Comparison of ENCODE assay signal across 24 cellular contexts in the genomic region with DNA sequence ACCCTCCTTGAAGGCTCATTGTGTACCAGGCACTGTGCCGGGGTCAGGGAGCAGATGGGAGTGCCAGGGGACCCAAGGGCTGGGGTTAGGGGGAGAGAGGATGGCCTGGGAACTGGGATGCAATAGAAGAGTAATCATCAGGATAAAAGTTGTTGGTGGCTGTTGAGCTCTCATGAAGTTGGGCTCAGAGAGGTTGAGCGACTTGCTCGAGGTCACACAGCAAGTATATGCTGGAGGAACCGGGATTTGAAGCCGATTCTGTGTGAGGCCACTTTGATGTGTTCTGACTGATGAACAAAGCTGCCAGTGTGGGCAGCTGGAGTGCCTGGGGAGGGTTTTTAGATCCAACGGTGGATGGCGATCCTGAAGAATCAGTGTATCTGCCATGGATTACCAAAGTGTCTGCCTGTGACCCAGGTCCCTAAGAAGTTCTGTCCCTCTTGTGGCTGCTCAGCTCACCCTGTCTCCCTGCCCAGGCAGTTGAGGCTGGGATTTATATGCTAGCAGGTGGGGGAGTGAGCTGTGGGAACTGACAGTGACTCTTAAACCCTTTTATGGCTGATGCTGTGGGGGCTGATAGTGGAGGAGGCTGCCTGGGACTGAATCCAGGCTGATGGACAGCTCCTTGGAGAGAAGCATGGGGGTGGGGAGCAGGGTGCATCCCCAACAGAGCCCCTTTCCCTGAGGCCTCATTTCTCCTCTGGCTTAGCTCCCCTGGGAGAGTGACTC. TPM values are rescaled to one million over a fixed set of nuclear protein-coding genes. Genes with fewer than 3 reads are reported as not detected.
DNase-seq lines count a peak whose midpoint lies in the region; ATAC-seq, FAIRE-seq and TF ChIP-seq lines count a peak whose summit lies in the region.
"Had no signal": no experiment of that assay in that cellular context is flagged by ENCODE, and none has a peak within 500 bp of the region (broad histone marks: within the 10 kb centered on the region; RNA-seq: fewer than 3 reads in every experiment).

No MANE protein-coding gene starts in this region.

- no peak for TF ChIP-seq POLR2A in A549 (IDR thresholded peaks at IDR 0.05; ENCODE audit: low read length)
- no peak for TF ChIP-seq POLR2A in K562 (conservative IDR thresholded peaks at IDR 0.05)

- peak overlapping the region; percentile 84 for H3K27ac Mint-ChIP-seq in CD8-positive, alpha-beta T cell
- H3K27ac Mint-ChIP-seq in naive B cell: peak overlapping the region in 5 of 6 donors; percentile 0 to 89 (median 74)
- H3K27ac Mint-ChIP-seq: activated T-cell treated with anti-CD3 and anti-CD28 coated beads, Interleukin-2, amount 50 U/mL, for 72 hours; brain; H9 had no signal

- TF ChIP-seq CTCF in A549 (IDR thresholded peaks at IDR 0.05) (no peak), K562 (IDR thresholded peaks at IDR 0.05 in 2 of 3, conservative IDR thresholded peaks at IDR 0.05 in 1 of 3; ENCODE audit: insufficient read depth in 2 of 3, low read depth in 1 of 3, low read length in 3 of 3) (no peak)
- no peak for TF ChIP-seq CTCF in CD8-positive, alpha-beta T cell (IDR thresholded peaks at IDR 0.05)

- WGBS in A549 (ENCODE audit: missing lambda C conversion rate): 43% methylated on average over 6 of the region's 7 CpGs
- 26% methylated on average over 7 of the region's 7 CpGs for WGBS in K562 (ENCODE audit: insufficient coverage, low coverage, missing lambda C conversion rate)

- TF ChIP-seq RAD21 in A549 (conservative IDR thresholded peaks at IDR 0.05 in 1 of 2, IDR thresholded peaks at IDR 0.05 in 1 of 2): no peak
- no peak for TF ChIP-seq RAD21 in K562 (CRISPR knock-in tag; conservative IDR thresholded peaks at IDR 0.05 in 1 of 2, IDR thresholded peaks at IDR 0.05 in 1 of 2)

- H3K4me3 ChIP-seq in A549 (no peak overlapping the region), K562 (no peak overlapping the region)
- no peak overlapping the region for H3K4me3 ChIP-seq in CD8-positive, alpha-beta T cell (ENCODE audit: low read depth, low read length)
- H3K4me3 ChIP-seq: colonic mucosa, heart left ventricle, left lung, mucosa of descending colon, right atrium auricular region had no signal

- DNase-seq in A549 (ENCODE audit: low read depth in 1 of 2, low spot score in 1 of 2): no peak
- no peak for DNase-seq in CD8-positive, alpha-beta T cell
- no peak for DNase-seq in K562 (ENCODE audit: extremely low read depth in 1 of 4, low spot score in 3 of 4)
- no peak for DNase-seq in naive B cell
- DNase-seq in NK-92 treated with Interleukin-12 subunit alpha and Interleukin-12 subunit beta, amount 100 ng/mL, for 24 hours (lab: John Stamatoyannopoulos, UW): no peak
- DNase-seq in NCI-H146 treated with DMSO at 0.1 percent for 48 hours (lab: John Stamatoyannopoulos, UW; ENCODE audit: unreplicated experiment): no peak
- DNase-seq: activated CD4-positive, CD25-positive, alpha-beta regulatory T cell; activated T-cell treated with anti-CD3 and anti-CD28 coated beads, Interleukin-2, amount 50 U/mL, for 72 hours; Caco-2; colonic mucosa; H9; heart left ventricle; left lung; NCI-H1417 treated with DMSO at 0.1 percent for 48 hours; NCI-H2171; NCI-H526 treated with DMSO at 0.1 percent for 48 hours; T1000 had no signal

- no peak overlapping the region for H3K27ac ChIP-seq in A549
- no peak overlapping the region for H3K27ac ChIP-seq in CD8-positive, alpha-beta T cell (ENCODE audit: low read depth, low read length)
- H3K27ac ChIP-seq in K562 (ENCODE audit: extremely low read depth, low read depth, low read length): no peak overlapping the region
- H3K27ac ChIP-seq: colonic mucosa, left lung, right atrium auricular region, RWPE1 had no signal

- no peaks in the 10 kb centered on the region for H3K9me1 ChIP-seq in K562 (ENCODE audit: control insufficient read depth, insufficient read depth, low read length)

- 0 out of 2 replicates have a peak, but pooled peaks cover 4% of the 10 kb centered on the region for H4K20me1 ChIP-seq in K562 (replicated peaks; ENCODE audit: control insufficient read depth, insufficient read depth, low read length)

- H3K4me1 ChIP-seq in A549 (no peaks in the 10 kb centered on the region), K562 (replicated peaks in 1 of 2; ENCODE audit: control insufficient read depth in 2 of 2, insufficient read depth in 2 of 2, low read length in 2 of 2) (no peaks in the 10 kb centered on the region)
- peaks cover 58% of the 10 kb centered on the region for H3K4me1 ChIP-seq in CD8-positive, alpha-beta T cell (ENCODE audit: insufficient read depth, low read length)
- H3K4me1 ChIP-seq: Caco-2, colonic mucosa, left lung, right atrium auricular region had no signal

- intact Hi-C loops in CD8-positive, alpha-beta T cell (cut with DNase I, micrococcal nuclease): no loop called here
- intact Hi-C loops in K562 (cut with micrococcal nuclease): loop anchor here (10.0 kb wide), 1 partner anchor 328 kb away; the partner anchor contains the start of gene TRAPPC5

- no peaks in the 10 kb centered on the region for H3K27me3 Mint-ChIP-seq in CD8-positive, alpha-beta T cell (ENCODE audit: low read depth)
- H3K27me3 Mint-ChIP-seq in naive B cell: no peaks in the 10 kb centered on the region

- no TSS peak for BruUV-seq in K562 (replicated peaks; lab: Mats Ljungman, UMichigan)

- POLR2A ChIA-PET in A549 (lab: Yijun Ruan, JAX) (interaction anchor here (1.5 kb wide), 1 partner anchor 258 kb away, joined by 3 read pairs; no protein-coding TSS in a partner anchor), K562 (lab: Yijun Ruan, JAX) (interaction anchor here (0.8 kb wide), 1 partner anchor 11 kb away, joined by 5 read pairs; no protein-coding TSS in a partner anchor)
- POLR2A ChIA-PET in CD8-positive, alpha-beta T cell (lab: Charles Lee): interaction anchor here (1.0 to 2.9 kb wide), 4 partner anchors 8 to 19 kb away, joined by 3 to 13 read pairs (median 3); partner anchors contain the start of gene ARHGEF18

- ATAC-seq in A549 (no peak), K562 (no peak), naive B cell (ENCODE audit: low read depth in 2 of 2) (no peak), GM18519 (IDR thresholded peaks at IDR 0.05; ENCODE audit: low FRiP score, unreplicated experiment) (no peak), HG02970 (IDR thresholded peaks at IDR 0.05; ENCODE audit: low FRiP score, unreplicated experiment) (no peak)
- ATAC-seq in CD8-positive, alpha-beta T cell: no peak
- ATAC-seq: activated T-cell treated with anti-CD3 and anti-CD28 coated beads, Interleukin-2, amount 50 U/mL, for 72 hours; heart left ventricle; left lung; mucosa of descending colon; SK-N-SH treated with all-trans-retinoic acid at 6 μM for 48 hours had no signal

- H3K79me2 ChIP-seq in K562 (ENCODE audit: control insufficient read depth, insufficient read depth, low read length): no peaks in the 10 kb centered on the region

- no peak for TF ChIP-seq EP300 in A549 (IDR thresholded peaks at IDR 0.05)
- no peak for TF ChIP-seq EP300 in K562 (IDR thresholded peaks at IDR 0.05; ENCODE audit: low read length)

- H3K9me3 ChIP-seq in A549 (peaks cover 1% of the 10 kb centered on the region; the same call in 1 of the 3 replicates), K562 (replicated peaks; ENCODE audit: control insufficient read depth, insufficient read depth, low read depth, low read length) (no peaks in the 10 kb centered on the region)
- H3K9me3 ChIP-seq in CD8-positive, alpha-beta T cell (ENCODE audit: low read length): no peaks in the 10 kb centered on the region
- H3K9me3 ChIP-seq: Caco-2, colonic mucosa had no signal

- H3K36me3 Mint-ChIP-seq in CD8-positive, alpha-beta T cell: peaks cover 87% of the 10 kb centered on the region
- H3K36me3 Mint-ChIP-seq in naive B cell: peaks cover 27 to 48% of the 10 kb centered on the region in 2 donors

- no peaks in the 10 kb centered on the region for H3K27me3 ChIP-seq in CD8-positive, alpha-beta T cell (ENCODE audit: insufficient read depth, low read length)
- H3K27me3 ChIP-seq in K562 (ENCODE audit: control insufficient read depth in 2 of 2, insufficient read depth in 2 of 2, low read length in 2 of 2): peaks cover 0 to 17% of the 10 kb centered on the region in 2 experiments; a peak in 2 of 5 replicates
- H3K27me3 ChIP-seq: colonic mucosa, left lung, right atrium auricular region had no signal

- no peak overlapping the region for H3K9ac ChIP-seq in K562 (ENCODE audit: insufficient read depth in 1 of 2, low read depth in 2 of 2, low read length in 2 of 2)

- CTCF ChIA-PET in A549 (lab: Yijun Ruan, JAX): interaction anchor here (0.6 to 1.2 kb wide), 3 partner anchors 27 to 443 kb away, joined by 3 to 6 read pairs (median 3); no protein-coding TSS in a partner anchor
- CTCF ChIA-PET in CD8-positive, alpha-beta T cell (lab: Charles Lee): interaction anchor here (1.1 to 9.7 kb wide), 4 partner anchors 9 to 208 kb away, joined by 3 to 74 read pairs (median 6); no protein-coding TSS in a partner anchor
- CTCF ChIA-PET in K562 (lab: Yijun Ruan, JAX; ENCODE audit: low intra/inter-chr PET ratio): no interaction called here

- no peak overlapping the region for H2AFZ ChIP-seq in K562 (ENCODE audit: low read depth, low read length)

- H3K9me3 Mint-ChIP-seq in CD8-positive, alpha-beta T cell: peaks cover 2% of the 10 kb centered on the region
- H3K9me3 Mint-ChIP-seq in naive B cell: peaks cover 0 to 8% (median 2%) of the 10 kb centered on the region in 7 donors

- in situ Hi-C loops in K562 (cut with MboI): loop anchor here (10.0 kb wide), 2 partner anchors 328 to 448 kb away; partner anchors contain the start of gene TRAPPC5

- H3K4me3 Mint-ChIP-seq in CD8-positive, alpha-beta T cell: peak overlapping the region; percentile 11
- H3K4me3 Mint-ChIP-seq in naive B cell: peak overlapping the region in 7 of 8 donors; percentile 9 to 78 (median 55)
- H3K4me3 Mint-ChIP-seq: activated T-cell treated with anti-CD3 and anti-CD28 coated beads, Interleukin-2, amount 50 U/mL, for 72 hours; brain; H9 had no signal

- peaks cover 28% of the 10 kb centered on the region for H3K36me3 ChIP-seq in CD8-positive, alpha-beta T cell (ENCODE audit: insufficient read depth, low read length)
- H3K36me3 ChIP-seq in K562 (ENCODE audit: control insufficient read depth, insufficient read depth, low read length): no peaks in the 10 kb centered on the region
- H3K36me3 ChIP-seq: colonic mucosa, heart left ventricle, left lung, right atrium auricular region had no signal

- peaks cover 78% of the 10 kb centered on the region for H3K4me1 Mint-ChIP-seq in CD8-positive, alpha-beta T cell (ENCODE audit: low read depth)
- peaks cover 54 to 92% (median 67%) of the 10 kb centered on the region in 3 donors for H3K4me1 Mint-ChIP-seq in naive B cell
- H3K4me1 Mint-ChIP-seq: brain, H9 had no signal

- no peak overlapping the region for H3K4me2 ChIP-seq in A549
- H3K4me2 ChIP-seq in K562 (ENCODE audit: insufficient read depth, low read length): no peak overlapping the region

- FAIRE-seq in A549 (lab: Jason Lieb, UNC) (no peak), K562 (lab: Jason Lieb, UNC) (no peak)

RNA-seq across cellular contexts. Expression of gene ARHGEF18, which starts 8.3 kb away (rescaled TPM):
- polyA plus RNA-seq in A549 (2011; rRNA removed): 5.7 and 7.4 TPM in 2 replicates
- polyA plus RNA-seq in A549 (2012; cell fraction: cytosol; rRNA removed): 8.9 and 12.3 TPM in 2 replicates
- 26.0 and 30.4 TPM in 2 replicates for polyA plus RNA-seq in A549 (2012; cell fraction: nucleus; rRNA removed)
- polyA plus RNA-seq in A549 (2017; fragmentation: RNase III; extraction: RNeasy Plus Mini Kit Qiagen cat#74134 plus additional on column Dnase treatment): 16.8 to 20.7 TPM (median 18.6 TPM) in 3 replicates
- 14.3 and 23.8 TPM in 2 replicates for polyA minus RNA-seq in A549 (2011; rRNA and poly(A)+ RNA removed)
- total RNA-seq in CD8-positive, alpha-beta T cell: 10 to 100 TPM; 78.8 to 81.0 TPM
- total RNA-seq in K562 (2011; cell fraction: chromatin; rRNA removed; ENCODE audit: low replicate concordance): 9.6 and 25.5 TPM in 2 replicates
- 16.8 and 21.5 TPM in 2 replicates for total RNA-seq in K562 (2011; cell fraction: nucleolus; rRNA removed)
- 11.7 and 12.4 TPM in 2 replicates for total RNA-seq in K562 (2011; cell fraction: nucleoplasm; rRNA removed)
- 11.4 and 13.8 TPM in 2 replicates for total RNA-seq in K562 (2014; rRNA removed)
- 0.91 and 2.6 TPM in 2 replicates for total RNA-seq in K562 (2014; rRNA removed; fragmentation: Illumina TruSeq; extraction: Trizol)
- 6.8 and 7.7 TPM in 2 replicates for total RNA-seq in K562 (2015; rRNA removed; fragmentation: Illumina TruSeq; extraction: Trizol)
- 14.9 and 16.5 TPM in 2 replicates for total RNA-seq in K562 (2021)
- 2.8 and 4.0 TPM in 2 replicates for polyA plus RNA-seq in K562 (2011; rRNA removed)
- polyA plus RNA-seq in K562 (2011; cell fraction: cytosol; rRNA removed): 4.3 and 7.7 TPM in 2 replicates
- 9.9 and 16.4 TPM in 2 replicates for polyA plus RNA-seq in K562 (2011; cell fraction: nucleus; rRNA removed)
- 9.8 and 15.1 TPM in 2 replicates for polyA plus RNA-seq in K562 (2012)
- 4.5 and 5.7 TPM in 2 replicates for polyA plus RNA-seq in K562 (2014; fragmentation: Illumina TruSeq; extraction: Trizol)
- under 1 TPM; 0.04 to 0.20 TPM for polyA plus RNA-seq in K562 (2014; fragmentation: Nextera tagmentation; extraction: Ambion mirVana)
- polyA plus RNA-seq in K562 (2014; rRNA removed): 6.8 TPM in 2 replicates
- polyA minus RNA-seq in K562 (2011; rRNA and poly(A)+ RNA removed): 4.0 and 5.1 TPM in 2 replicates
- 9.3 and 10.7 TPM in 2 replicates for polyA minus RNA-seq in K562 (2011; cell fraction: cytosol; rRNA and poly(A)+ RNA removed)
- 5.1 and 9.9 TPM in 2 replicates for polyA minus RNA-seq in K562 (2011; cell fraction: nucleus; rRNA and poly(A)+ RNA removed)
- 10 to 100 TPM in 1 of 6 donors, 1 to 10 TPM in 5; 3.0 to 19.9 (median 4.8) TPM for polyA plus RNA-seq in naive B cell (ENCODE audit: low read depth in 6 of 6)

Comparison
In these comparisons a context has a peak if more than half of its experiments do, and no peak if none do; other contexts are left out.
1. Of the 35 proteins assayed by ChIP-seq in both K562 and A549: peak only in K562: HDAC2 and KDM1A; only in A549: none; in both: ZFP36; in neither: 32.